ENCODE assay signal across 1 cellular context in genomic region chr12:55715833-55716581, GRCh38.
TF ChIP-seq lines count a peak whose summit lies in the region.

Gene BLOC1S1 (plus strand): TSS chr12:55716046. CDS start chr12:55716052, 6 bp downstream.

TF ChIP-seq in HEK293, 187 proteins besides CTCF, POLR2A, EP300 and RAD21 (continued from another document and continues in another):
- TF ChIP-seq ZNF398 (tag by site-specific recombination; IDR thresholded peaks at IDR 0.05): peak; percentile 56; the same call in 1 of the 2 replicates
- peak; percentile 89 for TF ChIP-seq OVOL3 (tag by site-specific recombination; IDR thresholded peaks at IDR 0.05)
- TF ChIP-seq BCL6B (tag by site-specific recombination; IDR thresholded peaks at IDR 0.05): 0 out of 2 replicates have a peak, but pooled peaks have one; percentile 22
- TF ChIP-seq ZNF2 (tag by site-specific recombination; IDR thresholded peaks at IDR 0.05): peak; percentile 93
- TF ChIP-seq, protein P1, sequence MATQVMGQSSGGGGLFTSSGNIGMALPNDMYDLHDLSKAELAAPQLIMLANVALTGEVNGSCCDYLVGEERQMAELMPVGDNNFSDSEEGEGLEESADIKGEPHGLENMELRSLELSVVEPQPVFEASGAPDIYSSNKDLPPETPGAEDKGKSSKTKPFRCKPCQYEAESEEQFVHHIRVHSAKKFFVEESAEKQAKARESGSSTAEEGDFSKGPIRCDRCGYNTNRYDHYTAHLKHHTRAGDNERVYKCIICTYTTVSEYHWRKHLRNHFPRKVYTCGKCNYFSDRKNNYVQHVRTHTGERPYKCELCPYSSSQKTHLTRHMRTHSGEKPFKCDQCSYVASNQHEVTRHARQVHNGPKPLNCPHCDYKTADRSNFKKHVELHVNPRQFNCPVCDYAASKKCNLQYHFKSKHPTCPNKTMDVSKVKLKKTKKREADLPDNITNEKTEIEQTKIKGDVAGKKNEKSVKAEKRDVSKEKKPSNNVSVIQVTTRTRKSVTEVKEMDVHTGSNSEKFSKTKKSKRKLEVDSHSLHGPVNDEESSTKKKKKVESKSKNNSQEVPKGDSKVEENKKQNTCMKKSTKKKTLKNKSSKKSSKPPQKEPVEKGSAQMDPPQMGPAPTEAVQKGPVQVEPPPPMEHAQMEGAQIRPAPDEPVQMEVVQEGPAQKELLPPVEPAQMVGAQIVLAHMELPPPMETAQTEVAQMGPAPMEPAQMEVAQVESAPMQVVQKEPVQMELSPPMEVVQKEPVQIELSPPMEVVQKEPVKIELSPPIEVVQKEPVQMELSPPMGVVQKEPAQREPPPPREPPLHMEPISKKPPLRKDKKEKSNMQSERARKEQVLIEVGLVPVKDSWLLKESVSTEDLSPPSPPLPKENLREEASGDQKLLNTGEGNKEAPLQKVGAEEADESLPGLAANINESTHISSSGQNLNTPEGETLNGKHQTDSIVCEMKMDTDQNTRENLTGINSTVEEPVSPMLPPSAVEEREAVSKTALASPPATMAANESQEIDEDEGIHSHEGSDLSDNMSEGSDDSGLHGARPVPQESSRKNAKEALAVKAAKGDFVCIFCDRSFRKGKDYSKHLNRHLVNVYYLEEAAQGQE (tag by site-specific recombination; IDR thresholded peaks at IDR 0.05): peak; percentile 61; the same call in 1 of the 2 replicates
- TF ChIP-seq ZNF747 (tag by site-specific recombination; IDR thresholded peaks at IDR 0.05): no peak
- TF ChIP-seq ZBTB20 (tag by site-specific recombination; IDR thresholded peaks at IDR 0.05): peak; percentile 81
- peak; percentile 95; the same call in 1 of the 2 replicates for TF ChIP-seq ZNF391 (tag by site-specific recombination; IDR thresholded peaks at IDR 0.05; ENCODE audit: borderline replicate concordance, low read depth)
- TF ChIP-seq GFI1B (tag by site-specific recombination; IDR thresholded peaks at IDR 0.05): no peak
- peak; percentile 51; the same call in 1 of the 2 replicates for TF ChIP-seq ZNF664 (tag by site-specific recombination; IDR thresholded peaks at IDR 0.05)
- no peak for TF ChIP-seq ZNF132 (tag by site-specific recombination; IDR thresholded peaks at IDR 0.05; ENCODE audit: borderline replicate concordance)
- peak; percentile 94 for TF ChIP-seq SP3 (tag by site-specific recombination; IDR thresholded peaks at IDR 0.05)
- TF ChIP-seq KLF1 (tag by site-specific recombination; IDR thresholded peaks at IDR 0.05): peak; percentile 91
- peak; percentile 86 for TF ChIP-seq ZIC2 (tag by site-specific recombination; IDR thresholded peaks at IDR 0.05)
- TF ChIP-seq ZNF133 (tag by site-specific recombination; IDR thresholded peaks at IDR 0.05): no peak
- TF ChIP-seq ZNF121 (tag by site-specific recombination; IDR thresholded peaks at IDR 0.05): no peak
- peak; percentile 45 for TF ChIP-seq ZNF623 (tag by site-specific recombination; IDR thresholded peaks at IDR 0.05)
- TF ChIP-seq ZNF518A (tag by site-specific recombination; conservative IDR thresholded peaks at IDR 0.05; ENCODE audit: low read depth): peak; percentile 70
- no peak for TF ChIP-seq ZFP41 (tag by site-specific recombination; IDR thresholded peaks at IDR 0.05; ENCODE audit: borderline replicate concordance)
- peak; percentile 72 for TF ChIP-seq ZFP69B (tag by site-specific recombination; IDR thresholded peaks at IDR 0.05)
- TF ChIP-seq ZNF394 (tag by site-specific recombination; IDR thresholded peaks at IDR 0.05; ENCODE audit: borderline replicate concordance): peak; percentile 81
- TF ChIP-seq ZNF155 (tag by site-specific recombination; IDR thresholded peaks at IDR 0.05): no peak
- 0 out of 2 replicates have a peak, but pooled peaks have one; percentile 30 for TF ChIP-seq ZNF785 (tag by site-specific recombination; IDR thresholded peaks at IDR 0.05)
- 0 out of 2 replicates have a peak, but pooled peaks have one; percentile 35 for TF ChIP-seq ZNF600 (tag by site-specific recombination; IDR thresholded peaks at IDR 0.05)
- peak; percentile 84; the same call in 1 of the 2 replicates for TF ChIP-seq ZNF660 (tag by site-specific recombination; IDR thresholded peaks at IDR 0.05)
- peak; percentile 82 for TF ChIP-seq WT1 (tag by site-specific recombination; IDR thresholded peaks at IDR 0.05)
- TF ChIP-seq ZNF677 (tag by site-specific recombination; IDR thresholded peaks at IDR 0.05): 0 out of 2 replicates have a peak, but pooled peaks have one; percentile 18
- peak; percentile 85 for TF ChIP-seq ZNF362 (tag by site-specific recombination; IDR thresholded peaks at IDR 0.05)
- no peak for TF ChIP-seq ZNF221 (tag by site-specific recombination; IDR thresholded peaks at IDR 0.05; ENCODE audit: borderline replicate concordance)
- peak; percentile 97 for TF ChIP-seq ZNF501 (tag by site-specific recombination; IDR thresholded peaks at IDR 0.05)
- 0 out of 2 replicates have a peak, but pooled peaks have one; percentile 37 for TF ChIP-seq ZBTB1 (tag by site-specific recombination; IDR thresholded peaks at IDR 0.05)
- TF ChIP-seq OSR2 (tag by site-specific recombination; IDR thresholded peaks at IDR 0.05): peak; percentile 71
- TF ChIP-seq ZNF514 (tag by site-specific recombination; IDR thresholded peaks at IDR 0.05): no peak
- TF ChIP-seq ZNF529 (tag by site-specific recombination; IDR thresholded peaks at IDR 0.05; ENCODE audit: insufficient replicate concordance): no peak
- TF ChIP-seq ZNF449 (tag by site-specific recombination; IDR thresholded peaks at IDR 0.05): peak; percentile 62; the same call in 1 of the 2 replicates
- TF ChIP-seq HOXD13 (CRISPR knock-in tag; IDR thresholded peaks at IDR 0.05; ENCODE audit: borderline replicate concordance): no peak
- TF ChIP-seq, protein P2, sequence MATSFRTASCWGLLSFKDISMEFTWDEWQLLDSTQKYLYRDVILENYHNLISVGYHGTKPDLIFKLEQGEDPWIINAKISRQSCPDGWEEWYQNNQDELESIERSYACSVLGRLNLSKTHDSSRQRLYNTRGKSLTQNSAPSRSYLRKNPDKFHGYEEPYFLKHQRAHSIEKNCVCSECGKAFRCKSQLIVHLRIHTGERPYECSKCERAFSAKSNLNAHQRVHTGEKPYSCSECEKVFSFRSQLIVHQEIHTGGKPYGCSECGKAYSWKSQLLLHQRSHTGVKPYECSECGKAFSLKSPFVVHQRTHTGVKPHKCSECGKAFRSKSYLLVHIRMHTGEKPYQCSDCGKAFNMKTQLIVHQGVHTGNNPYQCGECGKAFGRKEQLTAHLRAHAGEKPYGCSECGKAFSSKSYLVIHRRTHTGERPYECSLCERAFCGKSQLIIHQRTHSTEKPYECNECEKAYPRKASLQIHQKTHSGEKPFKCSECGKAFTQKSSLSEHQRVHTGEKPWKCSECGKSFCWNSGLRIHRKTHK (tag by site-specific recombination; IDR thresholded peaks at IDR 0.05): 0 out of 2 replicates have a peak, but pooled peaks have one; percentile 10
- TF ChIP-seq ZNF654 (tag by site-specific recombination; IDR thresholded peaks at IDR 0.05; ENCODE audit: low read depth): no peak
- no peak for TF ChIP-seq ZNF791 (tag by site-specific recombination; IDR thresholded peaks at IDR 0.05)
- TF ChIP-seq PRDM1 (tag by site-specific recombination; IDR thresholded peaks at IDR 0.05): peak; percentile 8; the same call in 1 of the 2 replicates
- TF ChIP-seq ZNF561 (tag by site-specific recombination; IDR thresholded peaks at IDR 0.05; ENCODE audit: borderline replicate concordance): peak; percentile 92
- peak; percentile 95 for TF ChIP-seq ZNF639 (tag by site-specific recombination; IDR thresholded peaks at IDR 0.05)
- TF ChIP-seq ZNF10 (tag by site-specific recombination; IDR thresholded peaks at IDR 0.05): peak; percentile 80
- TF ChIP-seq ZNF707 (tag by site-specific recombination; IDR thresholded peaks at IDR 0.05): 0 out of 2 replicates have a peak, but pooled peaks have one; percentile 37
- no peak for TF ChIP-seq ZNF404 (tag by site-specific recombination; IDR thresholded peaks at IDR 0.05)
- TF ChIP-seq ZNF830 (tag by site-specific recombination; IDR thresholded peaks at IDR 0.05; ENCODE audit: low read depth): no peak
- TF ChIP-seq ZNF629 (tag by site-specific recombination; IDR thresholded peaks at IDR 0.05): peak; percentile 85
- TF ChIP-seq ZNF23 (tag by site-specific recombination; IDR thresholded peaks at IDR 0.05; ENCODE audit: borderline replicate concordance): no peak; the same call in 1 of the 2 replicates
